Comparison of ENCODE assay signal across 1 cellular context in the genomic region with DNA sequence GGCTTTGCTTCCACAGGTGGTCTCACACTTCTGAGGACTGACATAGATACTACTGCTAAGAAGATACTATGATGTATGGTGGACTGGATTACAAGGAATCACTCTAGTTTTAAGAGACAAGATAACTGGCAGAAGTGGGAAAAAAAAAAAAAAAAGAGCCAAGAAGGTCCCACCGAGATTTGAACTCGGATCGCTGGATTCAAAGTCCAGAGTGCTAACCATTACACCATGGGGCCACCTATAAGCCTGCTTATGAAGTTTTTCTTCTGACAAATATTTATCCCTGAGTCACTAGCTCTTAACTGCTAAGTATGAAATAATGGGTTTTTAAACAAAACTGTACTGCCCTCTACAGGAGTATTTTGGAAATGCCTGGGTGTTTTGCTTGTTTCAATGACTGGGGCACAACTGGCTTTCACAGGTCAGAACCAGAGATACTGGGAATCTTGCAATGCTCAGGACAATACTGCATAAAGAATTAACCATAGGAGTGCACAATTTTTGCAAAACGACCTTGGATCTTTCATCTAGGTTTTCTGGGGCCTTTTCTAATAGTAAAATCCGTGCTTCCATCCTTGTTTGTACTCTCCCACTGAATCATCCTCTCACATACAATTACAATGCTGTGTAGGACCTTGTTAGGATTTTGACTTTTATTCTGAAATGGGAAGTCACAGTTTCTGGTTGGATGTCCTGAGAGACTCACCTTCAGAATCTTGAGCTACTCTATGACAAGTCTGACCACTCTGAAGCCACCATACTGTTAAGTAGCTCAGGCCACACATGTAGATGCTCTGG.
TF ChIP-seq lines count a peak whose summit lies in the region.

No MANE protein-coding gene starts in this region.

TF ChIP-seq in GM23338, 12 proteins besides CTCF, POLR2A, EP300 and RAD21 (continued from another document):
- TF ChIP-seq, protein P1, sequence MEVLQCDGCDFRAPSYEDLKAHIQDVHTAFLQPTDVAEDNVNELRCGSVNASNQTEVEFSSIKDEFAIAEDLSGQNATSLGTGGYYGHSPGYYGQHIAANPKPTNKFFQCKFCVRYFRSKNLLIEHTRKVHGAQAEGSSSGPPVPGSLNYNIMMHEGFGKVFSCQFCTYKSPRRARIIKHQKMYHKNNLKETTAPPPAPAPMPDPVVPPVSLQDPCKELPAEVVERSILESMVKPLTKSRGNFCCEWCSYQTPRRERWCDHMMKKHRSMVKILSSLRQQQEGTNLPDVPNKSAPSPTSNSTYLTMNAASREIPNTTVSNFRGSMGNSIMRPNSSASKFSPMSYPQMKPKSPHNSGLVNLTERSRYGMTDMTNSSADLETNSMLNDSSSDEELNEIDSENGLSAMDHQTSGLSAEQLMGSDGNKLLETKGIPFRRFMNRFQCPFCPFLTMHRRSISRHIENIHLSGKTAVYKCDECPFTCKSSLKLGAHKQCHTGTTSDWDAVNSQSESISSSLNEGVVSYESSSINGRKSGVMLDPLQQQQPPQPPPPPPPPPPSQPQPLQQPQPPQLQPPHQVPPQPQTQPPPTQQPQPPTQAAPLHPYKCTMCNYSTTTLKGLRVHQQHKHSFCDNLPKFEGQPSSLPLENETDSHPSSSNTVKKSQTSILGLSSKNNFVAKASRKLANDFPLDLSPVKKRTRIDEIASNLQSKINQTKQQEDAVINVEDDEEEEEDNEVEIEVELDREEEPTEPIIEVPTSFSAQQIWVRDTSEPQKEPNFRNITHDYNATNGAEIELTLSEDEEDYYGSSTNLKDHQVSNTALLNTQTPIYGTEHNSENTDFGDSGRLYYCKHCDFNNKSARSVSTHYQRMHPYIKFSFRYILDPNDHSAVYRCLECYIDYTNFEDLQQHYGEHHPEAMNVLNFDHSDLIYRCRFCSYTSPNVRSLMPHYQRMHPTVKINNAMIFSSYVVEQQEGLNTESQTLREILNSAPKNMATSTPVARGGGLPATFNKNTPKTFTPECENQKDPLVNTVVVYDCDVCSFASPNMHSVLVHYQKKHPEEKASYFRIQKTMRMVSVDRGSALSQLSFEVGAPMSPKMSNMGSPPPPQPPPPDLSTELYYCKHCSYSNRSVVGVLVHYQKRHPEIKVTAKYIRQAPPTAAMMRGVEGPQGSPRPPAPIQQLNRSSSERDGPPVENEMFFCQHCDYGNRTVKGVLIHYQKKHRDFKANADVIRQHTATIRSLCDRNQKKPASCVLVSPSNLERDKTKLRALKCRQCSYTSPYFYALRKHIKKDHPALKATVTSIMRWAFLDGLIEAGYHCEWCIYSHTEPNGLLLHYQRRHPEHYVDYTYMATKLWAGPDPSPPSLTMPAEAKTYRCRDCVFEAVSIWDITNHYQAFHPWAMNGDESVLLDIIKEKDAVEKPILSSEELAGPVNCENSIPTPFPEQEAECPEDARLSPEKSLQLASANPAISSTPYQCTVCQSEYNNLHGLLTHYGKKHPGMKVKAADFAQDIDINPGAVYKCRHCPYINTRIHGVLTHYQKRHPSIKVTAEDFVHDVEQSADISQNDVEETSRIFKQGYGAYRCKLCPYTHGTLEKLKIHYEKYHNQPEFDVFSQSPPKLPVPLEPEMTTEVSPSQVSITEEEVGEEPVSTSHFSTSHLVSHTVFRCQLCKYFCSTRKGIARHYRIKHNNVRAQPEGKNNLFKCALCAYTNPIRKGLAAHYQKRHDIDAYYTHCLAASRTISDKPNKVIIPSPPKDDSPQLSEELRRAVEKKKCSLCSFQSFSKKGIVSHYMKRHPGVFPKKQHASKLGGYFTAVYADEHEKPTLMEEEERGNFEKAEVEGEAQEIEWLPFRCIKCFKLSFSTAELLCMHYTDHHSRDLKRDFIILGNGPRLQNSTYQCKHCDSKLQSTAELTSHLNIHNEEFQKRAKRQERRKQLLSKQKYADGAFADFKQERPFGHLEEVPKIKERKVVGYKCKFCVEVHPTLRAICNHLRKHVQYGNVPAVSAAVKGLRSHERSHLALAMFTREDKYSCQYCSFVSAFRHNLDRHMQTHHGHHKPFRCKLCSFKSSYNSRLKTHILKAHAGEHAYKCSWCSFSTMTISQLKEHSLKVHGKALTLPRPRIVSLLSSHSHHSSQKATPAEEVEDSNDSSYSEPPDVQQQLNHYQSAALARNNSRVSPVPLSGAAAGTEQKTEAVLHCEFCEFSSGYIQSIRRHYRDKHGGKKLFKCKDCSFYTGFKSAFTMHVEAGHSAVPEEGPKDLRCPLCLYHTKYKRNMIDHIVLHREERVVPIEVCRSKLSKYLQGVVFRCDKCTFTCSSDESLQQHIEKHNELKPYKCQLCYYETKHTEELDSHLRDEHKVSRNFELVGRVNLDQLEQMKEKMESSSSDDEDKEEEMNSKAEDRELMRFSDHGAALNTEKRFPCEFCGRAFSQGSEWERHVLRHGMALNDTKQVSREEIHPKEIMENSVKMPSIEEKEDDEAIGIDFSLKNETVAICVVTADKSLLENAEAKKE (CRISPR knock-in tag; IDR thresholded peaks at IDR 0.05), result no peak
- TF ChIP-seq CREB1 (CRISPR knock-in tag; IDR thresholded peaks at IDR 0.05; ENCODE audit: low read depth), result no peak
- no peak for TF ChIP-seq POLR2AphosphoS5 (IDR thresholded peaks at IDR 0.05; ENCODE audit: low read depth)
- TF ChIP-seq, protein P2, sequence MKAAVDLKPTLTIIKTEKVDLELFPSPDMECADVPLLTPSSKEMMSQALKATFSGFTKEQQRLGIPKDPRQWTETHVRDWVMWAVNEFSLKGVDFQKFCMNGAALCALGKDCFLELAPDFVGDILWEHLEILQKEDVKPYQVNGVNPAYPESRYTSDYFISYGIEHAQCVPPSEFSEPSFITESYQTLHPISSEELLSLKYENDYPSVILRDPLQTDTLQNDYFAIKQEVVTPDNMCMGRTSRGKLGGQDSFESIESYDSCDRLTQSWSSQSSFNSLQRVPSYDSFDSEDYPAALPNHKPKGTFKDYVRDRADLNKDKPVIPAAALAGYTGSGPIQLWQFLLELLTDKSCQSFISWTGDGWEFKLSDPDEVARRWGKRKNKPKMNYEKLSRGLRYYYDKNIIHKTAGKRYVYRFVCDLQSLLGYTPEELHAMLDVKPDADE (IDR thresholded peaks at IDR 0.05), result no peak
